1 cellular context compared by ENCODE assay signal in genomic region chr3:45659661-45660566, GRCh38.
TF ChIP-seq lines count a peak whose summit lies in the region.

No MANE protein-coding gene starts in this region.

TF ChIP-seq in GM23338, 12 proteins besides CTCF, POLR2A, EP300 and RAD21 (continued from another document):
- TF ChIP-seq REST (IDR thresholded peaks at IDR 0.05; ENCODE audit: unreplicated experiment) (no peak), EZH2phosphoT487 (IDR thresholded peaks at IDR 0.05; ENCODE audit: unreplicated experiment) (no peak), ZNF114 (CRISPR knock-in tag; IDR thresholded peaks at IDR 0.05) (no peak), CREB1 (CRISPR knock-in tag; IDR thresholded peaks at IDR 0.05; ENCODE audit: low read depth) (no peak), EZH2 (IDR thresholded peaks at IDR 0.05; ENCODE audit: low read depth, unreplicated experiment) (no peak), STAT1 (IDR thresholded peaks at IDR 0.05; ENCODE audit: unreplicated experiment) (no peak)
- TF ChIP-seq, protein P1, sequence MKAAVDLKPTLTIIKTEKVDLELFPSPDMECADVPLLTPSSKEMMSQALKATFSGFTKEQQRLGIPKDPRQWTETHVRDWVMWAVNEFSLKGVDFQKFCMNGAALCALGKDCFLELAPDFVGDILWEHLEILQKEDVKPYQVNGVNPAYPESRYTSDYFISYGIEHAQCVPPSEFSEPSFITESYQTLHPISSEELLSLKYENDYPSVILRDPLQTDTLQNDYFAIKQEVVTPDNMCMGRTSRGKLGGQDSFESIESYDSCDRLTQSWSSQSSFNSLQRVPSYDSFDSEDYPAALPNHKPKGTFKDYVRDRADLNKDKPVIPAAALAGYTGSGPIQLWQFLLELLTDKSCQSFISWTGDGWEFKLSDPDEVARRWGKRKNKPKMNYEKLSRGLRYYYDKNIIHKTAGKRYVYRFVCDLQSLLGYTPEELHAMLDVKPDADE (IDR thresholded peaks at IDR 0.05), result no peak
